Comparison of ENCODE assay signal across 9 cellular contexts in genomic region chr14:101072945-101073597, GRCh38.
DNase-seq lines count a peak whose midpoint lies in the region; ATAC-seq and TF ChIP-seq lines count a peak whose summit lies in the region.
"Had no signal": no experiment of that assay in that cellular context is flagged by ENCODE, and none has a peak within 500 bp of the region (broad histone marks: within the 10 kb centered on the region; RNA-seq: fewer than 3 reads in every experiment).

No MANE protein-coding gene starts in this region.

- H3K36me3 Mint-ChIP-seq in activated naive CD8-positive, alpha-beta T cell treated with anti-CD3 and anti-CD28 coated beads for 36 hours = no peaks in the 10 kb centered on the region

- H3K9me3 ChIP-seq in AG04450 (ENCODE audit: control insufficient read depth, insufficient read depth, low read length) (no peaks in the 10 kb centered on the region; the same call in 1 of the 2 replicates), hepatocyte (ENCODE audit: low read depth) (no peaks in the 10 kb centered on the region)

- H3K27ac ChIP-seq in AG04450 (ENCODE audit: low read depth, low read length) (peak overlapping the region; percentile 77), hepatocyte (peak overlapping the region; percentile 85)
- H3K27ac ChIP-seq: KMS-11 had no signal

- WGBS in hepatocyte (ENCODE audit: low lambda C conversion rate, missing lambda C conversion rate) = 29% methylated on average over 28 of the region's 28 CpGs

- H3K4me1 Mint-ChIP-seq in activated naive CD8-positive, alpha-beta T cell treated with anti-CD3 and anti-CD28 coated beads for 36 hours = no peaks in the 10 kb centered on the region

- H3K9me2 ChIP-seq in hepatocyte (replicated peaks; ENCODE audit: insufficient read depth) = no peaks in the 10 kb centered on the region

- POLR2A ChIA-PET in AG04450 (lab: Yijun Ruan, JAX) = interaction anchor here (0.7 kb wide), 1 partner anchor 11 kb away, joined by 3 read pairs; no protein-coding TSS in a partner anchor

- ATAC-seq in HG02610 (IDR thresholded peaks at IDR 0.05; ENCODE audit: unreplicated experiment) = peak; percentile 78

- no peaks in the 10 kb centered on the region for H3K36me3 ChIP-seq in hepatocyte (replicated peaks; ENCODE audit: insufficient read depth, low read depth)

- TF ChIP-seq POLR2A in NB4 (IDR thresholded peaks at IDR 0.05; ENCODE audit: extremely low read depth, insufficient read length) = no peak

- no peak overlapping the region for H3K4me3 ChIP-seq in AG04450 (ENCODE audit: low read depth, low read length)
- peak overlapping the region; percentile 7 for H3K4me3 ChIP-seq in NB4 (ENCODE audit: low read depth, low read length)
- no peak overlapping the region for H3K4me3 ChIP-seq in hepatocyte

- peak; percentile 88 for DNase-seq in AG04450 (ENCODE audit: low read depth, low spot score)
- DNase-seq in GM03348 (ENCODE audit: low spot score) = peak; percentile 78
- DNase-seq in NB4 (ENCODE audit: low read depth) = peak; percentile 98
- DNase-seq in activated naive CD8-positive, alpha-beta T cell treated with anti-CD3 and anti-CD28 coated beads for 36 hours = peak; percentile 14
- DNase-seq in hepatocyte (ENCODE audit: low spot score) = peak; percentile 97
- peak; percentile 76 for DNase-seq in smooth muscle cell of the brain vasculature (ENCODE audit: low read depth, low spot score)
- no peak for DNase-seq in GM19240 (ENCODE audit: insufficient read length, low spot score)

- no peak overlapping the region for H3K27ac Mint-ChIP-seq in activated naive CD8-positive, alpha-beta T cell treated with anti-CD3 and anti-CD28 coated beads for 36 hours

- H3K9me3 Mint-ChIP-seq in activated naive CD8-positive, alpha-beta T cell treated with anti-CD3 and anti-CD28 coated beads for 36 hours = no peaks in the 10 kb centered on the region

- H3K79me2 ChIP-seq in hepatocyte = no peaks in the 10 kb centered on the region

- TF ChIP-seq CTCF in AG04450 (IDR thresholded peaks at IDR 0.05; ENCODE audit: low read depth, low read length) = no peak
- TF ChIP-seq CTCF in NB4 (IDR thresholded peaks at IDR 0.05; ENCODE audit: low read depth, low read length) = peak; percentile 5
- TF ChIP-seq CTCF in hepatocyte (IDR thresholded peaks at IDR 0.05; ENCODE audit: poor library complexity) = peak; percentile 3

- CTCF ChIA-PET in AG04450 (lab: Charles Lee) = no interaction called here

- peaks cover 38% of the 10 kb centered on the region for H3K4me1 ChIP-seq in hepatocyte (ENCODE audit: insufficient read depth)

- no peak overlapping the region for H3K4me3 Mint-ChIP-seq in activated naive CD8-positive, alpha-beta T cell treated with anti-CD3 and anti-CD28 coated beads for 36 hours

- no peak overlapping the region for H2AFZ ChIP-seq in hepatocyte

- no peaks in the 10 kb centered on the region for H4K20me1 ChIP-seq in hepatocyte (ENCODE audit: insufficient read depth, poor library complexity, severe bottlenecking)

- peaks cover 37% of the 10 kb centered on the region for H3K27me3 Mint-ChIP-seq in activated naive CD8-positive, alpha-beta T cell treated with anti-CD3 and anti-CD28 coated beads for 36 hours

- peak overlapping the region; percentile 63 for H3K4me2 ChIP-seq in hepatocyte
- H3K4me2 ChIP-seq: KMS-11 had no signal

- no peaks in the 10 kb centered on the region for H3K27me3 ChIP-seq in AG04450 (ENCODE audit: control insufficient read depth, insufficient read depth, low read length)
- peaks cover 4% of the 10 kb centered on the region for H3K27me3 ChIP-seq in hepatocyte
